In genomic region chr7:45884136-45884535, GRCh38 we compare ENCODE assay signal across 26 cellular contexts. TPM values are rescaled to one million over a fixed set of nuclear protein-coding genes. Genes with fewer than 3 reads are reported as not detected.
"Had no signal": no experiment of that assay in that cellular context is flagged by ENCODE, and none has a peak within 500 bp of the region (broad histone marks: within the 10 kb centered on the region; RNA-seq: fewer than 3 reads in every experiment).

No MANE protein-coding gene starts in this region.

- H3K4me3 ChIP-seq: cardiac muscle cell, spleen, thoracic aorta had no signal

- FAIRE-seq: endometrium had no signal

- H3K36me3 ChIP-seq: cardiac muscle cell, spleen, thoracic aorta had no signal

- H3K27ac ChIP-seq: cardiac muscle cell, spleen, thoracic aorta had no signal

- H3K9me3 ChIP-seq: thoracic aorta had no signal

- ATAC-seq: activated CD4-positive, alpha-beta T cell treated with anti-CD3 and anti-CD28 coated beads for 36 hours; activated naive CD8-positive, alpha-beta T cell treated with anti-CD3 and anti-CD28 coated beads, Interleukin-2, amount 50 U/mL, for 24 hours; left ventricle myocardium superior had no signal

- DNase-seq: activated B cell treated with CpG ODN at 0.5 μM for 24 hours; activated CD4-positive, alpha-beta memory T cell treated with anti-CD3 and anti-CD28 coated beads, Interleukin-2, amount 10 ng/mL, durations not matched to agents 7 days and 5 days; activated CD4-positive, alpha-beta T cell treated with anti-CD3 and anti-CD28 coated beads for 36 hours; activated gamma-delta T cell; activated naive CD4-positive, alpha-beta T cell treated with anti-CD3 and anti-CD28 coated beads, Interleukin-2, amount 50 U/mL, for 16 hours; activated naive CD8-positive, alpha-beta T cell treated with anti-CD3 and anti-CD28 coated beads, Interleukin-2, amount 50 U/mL, for 24 hours; foreskin melanocyte; left ventricle myocardium superior; naive B cell; occipital lobe; retina; spleen; stimulated activated CD4-positive, alpha-beta T cell treated with anti-CD3 and anti-CD28 coated beads, Interleukin-4, amount 100 ng/mL, for 24 hours; stimulated activated naive CD4-positive, alpha-beta T cell treated with Interleukin-2 at 50 U/mL for 16 hours; T-helper 9 cell had no signal

RNA-seq across cellular contexts. Expression of gene IGFBP1, which starts 4.2 kb away (rescaled TPM):
- total RNA-seq: activated B cell treated with CpG ODN at 0.5 μM for 24 hours; activated CD4-positive, alpha-beta memory T cell treated with anti-CD3 and anti-CD28 coated beads, Interleukin-2, amount 10 ng/mL, durations not matched to agents 7 days and 5 days; activated CD4-positive, alpha-beta T cell treated with anti-CD3 and anti-CD28 coated beads for 36 hours; activated T-helper 1 cell treated with anti-CD3 and anti-CD28 coated beads, Interleukin-12 subunit alpha, Interleukin-12 subunit beta, Interleukin-2, Interleukin-4 antibody, amounts not matched to agents 30 ng/mL and 10 ng/mL and 1 ng/mL, durations not matched to agents 14 hours and 24 hours and 36 hours; left ventricle myocardium superior; mononuclear cell; posterior vena cava; T-helper 1 cell treated with Interleukin-12 subunit alpha and Interleukin-12 subunit beta and Interleukin-4 antibody, amounts not matched to agents 30 ng/mL and 1 ng/mL, for 36 hours; thoracic aorta had no signal
- polyA plus RNA-seq: cardiac muscle cell, esophagus, neural cell had no signal

RNA-seq across cellular contexts. Expression of gene CCDC201, which starts 11.3 kb away (rescaled TPM):
- total RNA-seq: activated B cell treated with CpG ODN at 0.5 μM for 24 hours; activated CD4-positive, alpha-beta memory T cell treated with anti-CD3 and anti-CD28 coated beads, Interleukin-2, amount 10 ng/mL, durations not matched to agents 7 days and 5 days; activated CD4-positive, alpha-beta T cell treated with anti-CD3 and anti-CD28 coated beads for 36 hours; activated T-helper 1 cell treated with anti-CD3 and anti-CD28 coated beads, Interleukin-12 subunit alpha, Interleukin-12 subunit beta, Interleukin-2, Interleukin-4 antibody, amounts not matched to agents 30 ng/mL and 10 ng/mL and 1 ng/mL, durations not matched to agents 14 hours and 24 hours and 36 hours; cardiac muscle cell; cerebellum; kidney epithelial cell; left ventricle myocardium superior; mononuclear cell; occipital lobe; posterior vena cava; spleen; T-helper 1 cell treated with Interleukin-12 subunit alpha and Interleukin-12 subunit beta and Interleukin-4 antibody, amounts not matched to agents 30 ng/mL and 1 ng/mL, for 36 hours; thoracic aorta had no signal
- polyA plus RNA-seq: cardiac muscle cell, esophagus, neural cell, spleen had no signal

RNA-seq across cellular contexts. Expression of gene IGFBP3, which starts 36.9 kb away (rescaled TPM):
- total RNA-seq: activated B cell treated with CpG ODN at 0.5 μM for 24 hours had no signal
